Comparison of ENCODE assay signal across 7 cellular contexts in the genomic region with DNA sequence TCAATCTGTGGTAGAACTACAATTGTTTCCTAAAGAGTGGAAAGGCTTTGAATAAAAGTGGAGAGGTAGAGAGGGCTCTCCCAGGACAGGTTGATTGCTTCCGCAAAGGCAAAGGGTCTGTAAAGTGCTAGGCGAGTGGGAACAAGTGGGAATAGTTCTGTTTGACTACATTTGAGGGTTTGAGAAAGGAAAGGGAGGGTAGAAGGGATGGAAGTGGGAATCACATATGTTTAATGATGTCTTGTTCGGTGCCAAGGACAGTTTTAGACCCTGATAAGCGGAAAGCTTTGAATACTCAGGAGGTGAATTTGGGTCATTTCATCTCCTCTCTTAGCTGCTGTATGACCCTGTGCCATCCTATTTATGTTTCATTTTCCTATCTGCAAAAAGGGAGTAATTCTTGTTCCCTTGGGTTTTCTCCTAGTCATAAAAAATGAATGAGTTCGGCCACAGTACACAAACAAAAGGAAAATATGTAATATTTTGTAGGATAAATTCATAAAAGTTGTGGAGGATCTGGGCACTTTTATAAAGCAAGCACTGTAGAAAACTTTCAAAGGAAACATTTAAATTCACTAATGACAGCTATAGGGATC. TPM values are rescaled to one million over a fixed set of nuclear protein-coding genes. Genes with fewer than 3 reads are reported as not detected.
DNase-seq lines count a peak whose midpoint lies in the region; ATAC-seq and TF ChIP-seq lines count a peak whose summit lies in the region.

No MANE protein-coding gene starts in this region.

- no peak overlapping the region for H3K27ac Mint-ChIP-seq in GM23338

- intact Hi-C loops in esophagus squamous epithelium (cut with DNase I) = no loop called here

- H3K27me3 ChIP-seq in GM23338 (ENCODE audit: insufficient read depth) (no peaks in the 10 kb centered on the region), OCI-LY3 (ENCODE audit: low read depth, low read length) (no peaks in the 10 kb centered on the region), esophagus squamous epithelium (no peaks in the 10 kb centered on the region)

- ATAC-seq in GM23338 = no peak

- no peaks in the 10 kb centered on the region for H3K9me2 ChIP-seq in GM23338 (ENCODE audit: insufficient read depth)

- peaks cover 23% of the 10 kb centered on the region for H3K36me3 Mint-ChIP-seq in GM23338 (ENCODE audit: low read depth)

- peaks cover 30% of the 10 kb centered on the region for H3K4me1 Mint-ChIP-seq in GM23338

- H3K4me3 ChIP-seq in GM23338 = peak overlapping the region; percentile 76
- H3K4me3 ChIP-seq in OCI-LY3 (ENCODE audit: low read length) = peak overlapping the region; percentile 86
- H3K4me3 ChIP-seq in esophagus squamous epithelium = peak overlapping the region in 2 of 4 donors; percentile 86

- no peak for TF ChIP-seq POLR2A in esophagus squamous epithelium (IDR thresholded peaks at IDR 0.05)

- peak overlapping the region; percentile 90 for H3K4me3 Mint-ChIP-seq in GM23338

- H3K4me2 ChIP-seq in GM23338 (peak overlapping the region; percentile 85), OCI-LY3 (ENCODE audit: low read length) (peak overlapping the region; percentile 89)

- peaks cover 2% of the 10 kb centered on the region; the same call in 2 of the 3 replicates for H3K9me3 Mint-ChIP-seq in GM23338

- DNase-seq in GM23338 (ENCODE audit: low spot score) = peak; percentile 16
- DNase-seq in esophagus squamous epithelium (lab: John Stamatoyannopoulos, UW) = no peak
- DNase-seq in retina = peak; percentile 44
- DNase-seq in hepatic stellate cell (ENCODE audit: low spot score) = no peak
- DNase-seq in GM10248 (ENCODE audit: extremely low spot score) = no peak
- DNase-seq in kidney tubule cell (ENCODE audit: low spot score) = no peak

- H3K4me1 ChIP-seq in GM23338 (ENCODE audit: insufficient read depth) = peaks cover 17% of the 10 kb centered on the region
- peaks cover 27% of the 10 kb centered on the region for H3K4me1 ChIP-seq in OCI-LY3 (ENCODE audit: low read length)
- H3K4me1 ChIP-seq in esophagus squamous epithelium = peaks cover 12 to 41% (median 16%) of the 10 kb centered on the region in 3 donors

- POLR2A ChIA-PET in GM10248 (lab: Yijun Ruan, JAX) = no interaction called here

- peaks cover 13% of the 10 kb centered on the region for H3K27me3 Mint-ChIP-seq in GM23338 (ENCODE audit: insufficient read depth, low read depth, poor library complexity)

- H3K9me3 ChIP-seq in OCI-LY3 (ENCODE audit: insufficient read depth, low read length) (no peaks in the 10 kb centered on the region), esophagus squamous epithelium (no peaks in the 10 kb centered on the region)

- H3K9ac ChIP-seq in OCI-LY3 (ENCODE audit: low read length) = peak overlapping the region; percentile 92

- peaks cover 12% of the 10 kb centered on the region for H3F3A ChIP-seq in GM23338 (replicated peaks; ENCODE audit: low read depth)

- no peak overlapping the region for H2AFZ ChIP-seq in GM23338
- H2AFZ ChIP-seq in OCI-LY3 (ENCODE audit: low read depth, low read length) = no peak overlapping the region

- CTCF ChIA-PET in GM10248 (lab: Yijun Ruan, JAX) = interaction anchor here (1.0 to 16.4 kb wide), 5 partner anchors 11 to 141 kb away, joined by 3 to 519 read pairs (median 6); no protein-coding TSS in a partner anchor

- H3K36me3 ChIP-seq in GM23338 (ENCODE audit: insufficient read depth) (peaks cover 9% of the 10 kb centered on the region), OCI-LY3 (replicated peaks; ENCODE audit: low read depth, low read length) (peaks cover 31% of the 10 kb centered on the region), esophagus squamous epithelium (peaks cover 0 to 12% (median 10%) of the 10 kb centered on the region in 3 donors)

- H3K79me2 ChIP-seq in GM23338 (replicated peaks; ENCODE audit: insufficient read depth) (peaks cover 30% of the 10 kb centered on the region), OCI-LY3 (ENCODE audit: low read length) (peaks cover 52% of the 10 kb centered on the region)

- peak overlapping the region; percentile 98 for H3K27ac ChIP-seq in GM23338 (ENCODE audit: low read depth)
- peak overlapping the region; percentile 91 for H3K27ac ChIP-seq in OCI-LY3 (ENCODE audit: low read length)
- peak overlapping the region; percentile 92 to 98 (median 96) for H3K27ac ChIP-seq in esophagus squamous epithelium

- WGBS in esophagus squamous epithelium, 2 donors = 88 to 92% methylated on average over 5 of the region's 5 CpGs

- TF ChIP-seq CTCF in GM23338 (conservative IDR thresholded peaks at IDR 0.05; ENCODE audit: low read depth in 2 of 2) (no peak), OCI-LY3 (IDR thresholded peaks at IDR 0.05; ENCODE audit: low read depth, low read length) (no peak), esophagus squamous epithelium (IDR thresholded peaks at IDR 0.05) (no peak), GM10248 (IDR thresholded peaks at IDR 0.05; ENCODE audit: control extremely low read depth, extremely low read depth, low read depth, missing control alignments) (no peak)

- H4K20me1 ChIP-seq in GM23338 (replicated peaks; ENCODE audit: insufficient read depth) = peaks cover 9% of the 10 kb centered on the region
- peaks cover 15% of the 10 kb centered on the region for H4K20me1 ChIP-seq in OCI-LY3 (ENCODE audit: insufficient read depth, low read length)

TF ChIP-seq in GM23338, 12 proteins besides CTCF, POLR2A, EP300 and RAD21:
- TF ChIP-seq JUNB (IDR thresholded peaks at IDR 0.05; ENCODE audit: unreplicated experiment) = no peak
- no peak for TF ChIP-seq ZNF331 (CRISPR knock-in tag; IDR thresholded peaks at IDR 0.05; ENCODE audit: low read depth)

RNA-seq across cellular contexts. Expression of a gene that starts 1.7 kb away (rescaled TPM):
- total RNA-seq in GM23338 (2014; rRNA removed; shearing (Covaris generic)) = 64.0 and 74.2 TPM in 2 replicates
- 43.7 and 46.0 TPM in 2 replicates for polyA plus RNA-seq in GM23338 (2016; fragmentation: Nextera tagmentation; extraction: Ambion mirVana)
- total RNA-seq in esophagus squamous epithelium = 100 to 1,000 TPM in 2 of 4 donors, 10 to 100 TPM in 2; 57.3 to 206 (median 96.6) TPM

Comparison
In these comparisons a context has a peak if more than half of its experiments do, and no peak if none do; other contexts are left out.
1. DNase-seq: peak in GM23338 (single experiment) and retina (single experiment); none in esophagus squamous epithelium (single experiment), hepatic stellate cell (single experiment), GM10248 (single experiment) and kidney tubule cell (single experiment).
2. Peak in every context shown above with its lines, with median percentiles within 50 percentile points of each other: H3K27ac ChIP-seq.